Comparison of ENCODE assay signal across 9 cellular contexts in the genomic region with DNA sequence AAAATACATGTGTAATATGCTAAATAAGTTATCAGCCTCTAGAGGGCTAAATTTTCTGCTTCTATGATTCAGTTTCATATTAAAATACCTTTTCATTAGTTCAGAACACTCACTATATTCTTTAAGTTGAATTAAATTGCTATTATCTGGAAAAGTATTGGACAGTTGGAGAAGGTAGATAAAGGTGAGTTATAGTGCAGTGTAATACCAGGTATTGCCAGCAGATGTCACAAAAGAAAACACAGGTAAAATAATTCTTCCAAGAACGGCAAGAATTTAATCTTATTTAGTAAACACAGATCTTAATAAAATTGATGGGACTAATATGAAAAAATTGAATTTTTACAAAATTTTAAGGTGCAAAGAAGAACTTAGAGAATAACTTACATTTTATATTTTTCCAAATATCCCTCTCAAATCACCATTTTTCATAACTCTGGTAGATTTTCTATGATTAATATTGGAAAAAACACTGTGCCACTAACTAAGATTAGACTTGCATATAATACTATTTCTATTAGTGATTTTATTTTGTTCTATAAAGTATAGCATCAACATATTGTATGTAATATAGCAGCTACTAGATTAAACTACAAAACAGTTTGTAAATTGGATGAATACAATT. TPM values are rescaled to one million over a fixed set of nuclear protein-coding genes. Genes with fewer than 3 reads are reported as not detected.
DNase-seq lines count a peak whose midpoint lies in the region; ATAC-seq, FAIRE-seq and TF ChIP-seq lines count a peak whose summit lies in the region.
"Had no signal": no experiment of that assay in that cellular context is flagged by ENCODE, and none has a peak within 500 bp of the region (broad histone marks: within the 10 kb centered on the region; RNA-seq: fewer than 3 reads in every experiment).

No MANE protein-coding gene starts in this region.

- peak; percentile 33 to 57; a peak in 3 of 4 replicates for TF ChIP-seq RAD21 in K562 (CRISPR knock-in tag; conservative IDR thresholded peaks at IDR 0.05 in 1 of 2, IDR thresholded peaks at IDR 0.05 in 1 of 2)

- intact Hi-C loops in K562 (cut with micrococcal nuclease), result loop anchor here (5.0 kb wide), 1 partner anchor 1821 kb away; no protein-coding TSS in a partner anchor

- peaks cover 24% of the 10 kb centered on the region for H3K4me1 Mint-ChIP-seq in nephron progenitor cell
- no peaks in the 10 kb centered on the region for H3K4me1 Mint-ChIP-seq in effector memory CD8-positive, alpha-beta T cell (ENCODE audit: low read depth in 2 of 2)
- H3K4me1 Mint-ChIP-seq: activated naive CD8-positive, alpha-beta T cell treated with anti-CD3 and anti-CD28 coated beads, Interleukin-2, amount 10 ng/mL, durations not matched to agents 7 days and 5 days had no signal

- no peaks in the 10 kb centered on the region for H3K79me2 ChIP-seq in Karpas-422 (ENCODE audit: low read length)
- H3K79me2 ChIP-seq in K562 (ENCODE audit: control insufficient read depth, insufficient read depth, low read length), result no peaks in the 10 kb centered on the region

- H3K27me3 ChIP-seq in Karpas-422 (ENCODE audit: low read length) (no peaks in the 10 kb centered on the region), K562 (ENCODE audit: control insufficient read depth in 2 of 2, insufficient read depth in 2 of 2, low read length in 2 of 2) (no peaks in the 10 kb centered on the region)

- POLR2A ChIA-PET in K562 (lab: Yijun Ruan, JAX), result interaction anchor here (0.6 kb wide), 1 partner anchor 40 kb away, joined by 3 read pairs; no protein-coding TSS in a partner anchor

- in situ Hi-C loops in K562 (cut with MboI), result loop anchor here (25.0 kb wide), 1 partner anchor 1826 kb away; no protein-coding TSS in a partner anchor

- TF ChIP-seq CTCF in K562 (IDR thresholded peaks at IDR 0.05 in 2 of 3, conservative IDR thresholded peaks at IDR 0.05 in 1 of 3; ENCODE audit: insufficient read depth in 2 of 3, low read depth in 1 of 3, low read length in 3 of 3) (peak in 1 of 3 experiments; percentile 46; a peak in 2 of 6 replicates), nephron progenitor cell (IDR thresholded peaks at IDR 0.05) (peak; percentile 86)

- no peaks in the 10 kb centered on the region for H3K36me3 ChIP-seq in Karpas-422 (ENCODE audit: insufficient read depth, low read length)
- H3K36me3 ChIP-seq in K562 (ENCODE audit: control insufficient read depth, insufficient read depth, low read length), result no peaks in the 10 kb centered on the region

- no TSS peak for BruUV-seq in K562 (replicated peaks; lab: Mats Ljungman, UMichigan)

- FAIRE-seq in K562 (lab: Jason Lieb, UNC), result no peak

- no peak for TF ChIP-seq EP300 in K562 (IDR thresholded peaks at IDR 0.05; ENCODE audit: low read length)

- DNase-seq in EH (ENCODE audit: low read depth) (peak; percentile 8), Karpas-422 (peak; percentile 54), K562 (ENCODE audit: extremely low read depth in 1 of 4, low spot score in 3 of 4) (peak; percentile 4 to 14 (median 10)), nephron progenitor cell (no peak), EL (no peak), activated gamma-delta T cell (lab: John Stamatoyannopoulos, UW) (no peak)
- DNase-seq in effector memory CD8-positive, alpha-beta T cell, result no peak
- DNase-seq: activated naive CD8-positive, alpha-beta T cell treated with anti-CD3 and anti-CD28 coated beads, Interleukin-2, amount 10 ng/mL, durations not matched to agents 7 days and 5 days had no signal

- no peak overlapping the region for H3K4me3 Mint-ChIP-seq in nephron progenitor cell
- no peak overlapping the region for H3K4me3 Mint-ChIP-seq in effector memory CD8-positive, alpha-beta T cell
- H3K4me3 Mint-ChIP-seq: activated naive CD8-positive, alpha-beta T cell treated with anti-CD3 and anti-CD28 coated beads, Interleukin-2, amount 10 ng/mL, durations not matched to agents 7 days and 5 days had no signal

- no peaks in the 10 kb centered on the region for H3K9me2 ChIP-seq in Karpas-422 (replicated peaks; ENCODE audit: insufficient read depth, low read length)

- no peak for TF ChIP-seq POLR2A in K562 (conservative IDR thresholded peaks at IDR 0.05)

- H4K20me1 ChIP-seq in Karpas-422 (ENCODE audit: insufficient read depth, low read depth, low read length) (no peaks in the 10 kb centered on the region), K562 (replicated peaks; ENCODE audit: control insufficient read depth, insufficient read depth, low read length) (no peaks in the 10 kb centered on the region)

- no peak overlapping the region for H3K27ac ChIP-seq in Karpas-422 (ENCODE audit: low read length)
- no peak overlapping the region for H3K27ac ChIP-seq in K562 (ENCODE audit: extremely low read depth, low read depth, low read length)

- H3K9me3 ChIP-seq in Karpas-422 (ENCODE audit: low read length), result no peaks in the 10 kb centered on the region; the same call in 1 of the 2 replicates
- H3K9me3 ChIP-seq in K562 (replicated peaks; ENCODE audit: control insufficient read depth, insufficient read depth, low read depth, low read length), result no peaks in the 10 kb centered on the region

- H3K4me2 ChIP-seq in Karpas-422 (ENCODE audit: low read depth, low read length, poor library complexity, severe bottlenecking), result no peak overlapping the region
- H3K4me2 ChIP-seq in K562 (ENCODE audit: insufficient read depth, low read length), result no peak overlapping the region

- no peaks in the 10 kb centered on the region for H3K27me3 Mint-ChIP-seq in nephron progenitor cell (ENCODE audit: low read depth, poor library complexity)
- peaks cover 0 to 10% of the 10 kb centered on the region in 2 donors for H3K27me3 Mint-ChIP-seq in effector memory CD8-positive, alpha-beta T cell

- H3K4me1 ChIP-seq in Karpas-422 (ENCODE audit: low read length) (no peaks in the 10 kb centered on the region), K562 (replicated peaks in 1 of 2; ENCODE audit: control insufficient read depth in 2 of 2, insufficient read depth in 2 of 2, low read length in 2 of 2) (no peaks in the 10 kb centered on the region)

- WGBS in K562 (ENCODE audit: insufficient coverage, low coverage, missing lambda C conversion rate), result 19% methylated on average over 1 of the region's 1 CpG

- H3K36me3 Mint-ChIP-seq in nephron progenitor cell (ENCODE audit: low read depth), result no peaks in the 10 kb centered on the region
- H3K36me3 Mint-ChIP-seq in effector memory CD8-positive, alpha-beta T cell (ENCODE audit: insufficient read depth), result no peaks in the 10 kb centered on the region
- H3K36me3 Mint-ChIP-seq: activated naive CD8-positive, alpha-beta T cell treated with anti-CD3 and anti-CD28 coated beads, Interleukin-2, amount 10 ng/mL, durations not matched to agents 7 days and 5 days had no signal

- H3K9me1 ChIP-seq in K562 (ENCODE audit: control insufficient read depth, insufficient read depth, low read length), result no peaks in the 10 kb centered on the region

- H3K4me3 ChIP-seq in Karpas-422 (ENCODE audit: low read length) (no peak overlapping the region), K562 (no peak overlapping the region)

- H2AFZ ChIP-seq in Karpas-422 (ENCODE audit: low read length), result no peak overlapping the region
- H2AFZ ChIP-seq in K562 (ENCODE audit: low read depth, low read length), result no peak overlapping the region

- H3K9me3 Mint-ChIP-seq in nephron progenitor cell, result peaks cover 25% of the 10 kb centered on the region
- H3K9me3 Mint-ChIP-seq in effector memory CD8-positive, alpha-beta T cell, result peaks cover 5 to 11% of the 10 kb centered on the region in 2 donors
- H3K9me3 Mint-ChIP-seq: activated naive CD8-positive, alpha-beta T cell treated with anti-CD3 and anti-CD28 coated beads, Interleukin-2, amount 10 ng/mL, durations not matched to agents 7 days and 5 days had no signal

- H3K27ac Mint-ChIP-seq in nephron progenitor cell, result no peak overlapping the region
- H3K27ac Mint-ChIP-seq in effector memory CD8-positive, alpha-beta T cell, result no peak overlapping the region
- H3K27ac Mint-ChIP-seq: activated naive CD8-positive, alpha-beta T cell treated with anti-CD3 and anti-CD28 coated beads, Interleukin-2, amount 10 ng/mL, durations not matched to agents 7 days and 5 days had no signal

- ATAC-seq in K562 (no peak), GM18511 (IDR thresholded peaks at IDR 0.05; ENCODE audit: unreplicated experiment) (no peak)
- no peak for ATAC-seq in effector memory CD8-positive, alpha-beta T cell (replicated peaks)

- no peak overlapping the region for H3K9ac ChIP-seq in Karpas-422 (ENCODE audit: low read length)
- H3K9ac ChIP-seq in K562 (ENCODE audit: insufficient read depth in 1 of 2, low read depth in 2 of 2, low read length in 2 of 2), result no peak overlapping the region

- CTCF ChIA-PET in K562 (lab: Yijun Ruan, JAX; ENCODE audit: low intra/inter-chr PET ratio), result interaction anchor here (0.8 kb wide), 1 partner anchor 1064 kb away, joined by 3 read pairs; no protein-coding TSS in a partner anchor

TF ChIP-seq in K562, 482 proteins besides CTCF, POLR2A, EP300 and RAD21 (continues in another document):
- TF ChIP-seq MTA2 (IDR thresholded peaks at IDR 0.05; ENCODE audit: low read depth) (no peak), NELFE (IDR thresholded peaks at IDR 0.05; ENCODE audit: insufficient read depth, insufficient read length) (no peak), ZNF133 (CRISPR knock-in tag; IDR thresholded peaks at IDR 0.05) (no peak), SIN3B (IDR thresholded peaks at IDR 0.05; ENCODE audit: low read depth) (no peak)

RNA-seq across cellular contexts. Expression of gene LRRC4C, which starts 1.7 kb away (rescaled TPM):
- not detected in 2 replicates for total RNA-seq in Karpas-422 (2014; rRNA removed; shearing (Covaris generic); ENCODE audit: low replicate concordance)
- total RNA-seq in K562 (2011; cell fraction: chromatin; rRNA removed; ENCODE audit: low replicate concordance), result not detected in 2 replicates
- total RNA-seq in K562 (2011; cell fraction: nucleolus; rRNA removed), result not detected in 2 replicates
- not detected in 2 replicates for total RNA-seq in K562 (2011; cell fraction: nucleoplasm; rRNA removed)
- not detected in 2 replicates for total RNA-seq in K562 (2014; rRNA removed)
- total RNA-seq in K562 (2014; rRNA removed; fragmentation: Illumina TruSeq; extraction: Trizol), result not detected in 2 replicates
- not detected in 2 replicates for total RNA-seq in K562 (2015; rRNA removed; fragmentation: Illumina TruSeq; extraction: Trizol)
- not detected in 2 replicates for total RNA-seq in K562 (2021)
- polyA plus RNA-seq in K562 (2011; rRNA removed), result not detected in 2 replicates
- not detected in 2 replicates for polyA plus RNA-seq in K562 (2011; cell fraction: cytosol; rRNA removed)
- not detected in 2 replicates for polyA plus RNA-seq in K562 (2011; cell fraction: nucleus; rRNA removed)
- not detected in 2 replicates for polyA plus RNA-seq in K562 (2012)
- polyA plus RNA-seq in K562 (2014; fragmentation: Illumina TruSeq; extraction: Trizol), result not detected in 2 replicates
- not detected for polyA plus RNA-seq in K562 (2014; fragmentation: Nextera tagmentation; extraction: Ambion mirVana)
- not detected in 2 replicates for polyA plus RNA-seq in K562 (2014; rRNA removed)
- polyA minus RNA-seq in K562 (2011; rRNA and poly(A)+ RNA removed), result not detected in 2 replicates
- polyA minus RNA-seq in K562 (2011; cell fraction: cytosol; rRNA and poly(A)+ RNA removed), result not detected in 2 replicates
- polyA minus RNA-seq in K562 (2011; cell fraction: nucleus; rRNA and poly(A)+ RNA removed), result not detected in 2 replicates
- total RNA-seq: activated naive CD8-positive, alpha-beta T cell treated with anti-CD3 and anti-CD28 coated beads, Interleukin-2, amount 10 ng/mL, durations not matched to agents 7 days and 5 days had no signal

Comparison
In these comparisons a context has a peak if more than half of its experiments do, and no peak if none do; other contexts are left out.
1. DNase-seq: peak in EH (single experiment), Karpas-422 (single experiment) and K562 (4 of 4); none in nephron progenitor cell (single experiment), EL (single experiment), effector memory CD8-positive, alpha-beta T cell (0 of 3) and activated gamma-delta T cell (single experiment).